ENCODE assay signal across 6 cellular contexts in genomic region chr20:63157431-63157830, GRCh38. TPM values are rescaled to one million over a fixed set of nuclear protein-coding genes. Genes with fewer than 3 reads are reported as not detected.
DNase-seq lines count a peak whose midpoint lies in the region; ATAC-seq and TF ChIP-seq lines count a peak whose summit lies in the region.
"Not testable (repeated sequence)": the region's sequence is repeated elsewhere in the genome, so short reads cannot be mapped to it uniquely, and the experiment has no call there.

No MANE protein-coding gene starts in this region.

- H4K5ac ChIP-seq in H9 (ENCODE audit: insufficient read length, low read depth, low read length), result not testable (repeated sequence)

- not testable (repeated sequence) for H3K4me1 ChIP-seq in H9 (ENCODE audit: insufficient read depth, low read length); right cardiac atrium (ENCODE audit: control insufficient read depth, insufficient read depth, low read length); right lobe of liver
- H3K4me1 ChIP-seq in psoas muscle, result peaks cover 12% of the 10 kb centered on the region

- not testable (repeated sequence) for H2BK120ac ChIP-seq in H9 (ENCODE audit: low read depth, low read length, poor library complexity, severe bottlenecking)

- not testable (repeated sequence) for H3K14ac ChIP-seq in H9 (ENCODE audit: insufficient read depth, low read length)

- not testable (repeated sequence) for H3K27me3 ChIP-seq in H9 (ENCODE audit: insufficient read depth, low read length); WERI-Rb-1 (ENCODE audit: insufficient read depth, low read depth, severe bottlenecking); right cardiac atrium (ENCODE audit: control insufficient read depth, insufficient read depth); right lobe of liver
- peaks cover 0 to 48% (median 15%) of the 10 kb centered on the region in 3 donors for H3K27me3 ChIP-seq in psoas muscle (ENCODE audit: insufficient read depth in 3 of 3, low read length in 2 of 3)

- not testable (repeated sequence) for H3K23me2 ChIP-seq in H9 (ENCODE audit: insufficient read length, low read depth, low read length, poor library complexity, severe bottlenecking)

- H2BK12ac ChIP-seq in H9 (ENCODE audit: insufficient read length, low read depth, low read length), result not testable (repeated sequence)

- H3K4me2 ChIP-seq in H9 (ENCODE audit: insufficient read depth, insufficient read length, low read length), result not testable (repeated sequence)

- no CpG with 5 or more reads among the region's 13 CpGs for WGBS in H9 (ENCODE audit: extremely low coverage, insufficient read length, low lambda C conversion rate)
- WGBS in right cardiac atrium, result 81% methylated on average over 13 of the region's 13 CpGs
- WGBS in right lobe of liver (ENCODE audit: insufficient coverage, low coverage, low lambda C conversion rate, missing lambda C conversion rate), result 68% methylated on average over 6 of the region's 13 CpGs
- 74 to 78% (median 77%) methylated on average over 13 of the region's 13 CpGs for WGBS in psoas muscle, 3 donors

- H3K56ac ChIP-seq in H9 (ENCODE audit: insufficient read length, low read depth, low read length), result not testable (repeated sequence)

- not testable (repeated sequence) for H3K27me3 Mint-ChIP-seq in H9 (ENCODE audit: low read depth); glutamatergic neuron (ENCODE audit: unreplicated experiment)

- not testable (repeated sequence) for H2AK5ac ChIP-seq in H9 (ENCODE audit: insufficient read length, low read length)

- intact Hi-C loops in right cardiac atrium (cut with DNase I); right lobe of liver (cut with DNase I); psoas muscle (cut with DNase I): not testable (repeated sequence)

- H2BK5ac ChIP-seq in H9 (ENCODE audit: insufficient read length, low read length), result not testable (repeated sequence)

- not testable (repeated sequence) for H3K4me1 Mint-ChIP-seq in H9; glutamatergic neuron (ENCODE audit: low read depth, unreplicated experiment)

- not testable (repeated sequence) for H2BK20ac ChIP-seq in H9 (ENCODE audit: low read depth, low read length, poor library complexity, severe bottlenecking)

- not testable (repeated sequence) for H2BK15ac ChIP-seq in H9 (ENCODE audit: low read depth, low read length)

- H4K8ac ChIP-seq in H9 (replicated peaks; ENCODE audit: insufficient read length, low read depth, low read length), result not testable (repeated sequence)

- not testable (repeated sequence) for H3K27ac Mint-ChIP-seq in H9; glutamatergic neuron (ENCODE audit: unreplicated experiment)

- H4K91ac ChIP-seq in H9 (ENCODE audit: insufficient read length, low read depth, low read length), result not testable (repeated sequence)

- not testable (repeated sequence) for H4K20me1 ChIP-seq in H9 (ENCODE audit: control insufficient read depth, insufficient read depth, insufficient read length)

- H3K4me3 ChIP-seq in WERI-Rb-1 (ENCODE audit: low read depth, low read length); right cardiac atrium (ENCODE audit: low read length); right lobe of liver; psoas muscle: not testable (repeated sequence)

- H3K36me3 Mint-ChIP-seq in H9 (ENCODE audit: insufficient read depth in 1 of 3, low read depth in 3 of 3); glutamatergic neuron (ENCODE audit: unreplicated experiment): not testable (repeated sequence)

- not testable (repeated sequence) for H3K36me3 ChIP-seq in WERI-Rb-1; right lobe of liver; psoas muscle (ENCODE audit: insufficient read depth in 1 of 2, low read depth in 1 of 2)

- not testable (repeated sequence) for H3K4ac ChIP-seq in H9 (ENCODE audit: low read depth, low read length)

- not testable (repeated sequence) for H2AFZ ChIP-seq in H9 (ENCODE audit: low read length)

- not testable (repeated sequence) for DNase-seq in H9, WERI-Rb-1
- DNase-seq in glutamatergic neuron, result peak; percentile 11
- DNase-seq in right cardiac atrium, result peak; percentile 1 to 29 (median 29)
- DNase-seq in right lobe of liver, result peak in 2 of 3 donors; percentile 6 to 15
- peak; percentile 3 to 34 for DNase-seq in psoas muscle

- H3T11ph ChIP-seq in H9 (ENCODE audit: low read length), result not testable (repeated sequence)

- not testable (repeated sequence) for H3K9me3 Mint-ChIP-seq in H9; glutamatergic neuron (ENCODE audit: unreplicated experiment)

- H3K79me2 ChIP-seq in H9 (ENCODE audit: insufficient read depth, low read length), result not testable (repeated sequence)

- not testable (repeated sequence) for H3K4me3 Mint-ChIP-seq in H9; glutamatergic neuron (ENCODE audit: unreplicated experiment)

- TF ChIP-seq POLR2A in right lobe of liver (IDR thresholded peaks at IDR 0.05), result not testable (repeated sequence)

- not testable (repeated sequence) for H3K79me1 ChIP-seq in H9 (ENCODE audit: insufficient read depth, low read depth, low read length, poor library complexity, severe bottlenecking)

- ATAC-seq in right cardiac atrium, right lobe of liver, psoas muscle: not testable (repeated sequence)

- H3K27ac ChIP-seq in H9 (ENCODE audit: insufficient read length, low read depth, low read length); WERI-Rb-1; right cardiac atrium (ENCODE audit: low read length); right lobe of liver; psoas muscle: not testable (repeated sequence)

- H3K9me3 ChIP-seq in H9 (ENCODE audit: control insufficient read depth, low read depth, low read length); WERI-Rb-1 (ENCODE audit: severe bottlenecking); right cardiac atrium (ENCODE audit: control insufficient read depth, low read length); right lobe of liver; psoas muscle: not testable (repeated sequence)

- not testable (repeated sequence) for H3K18ac ChIP-seq in H9 (ENCODE audit: insufficient read length, low read depth, low read length)

- H3K23ac ChIP-seq in H9 (ENCODE audit: insufficient read length, low read depth, low read length), result not testable (repeated sequence)

- peak; percentile 29; the same call in 2 of the 3 replicates for TF ChIP-seq CTCF in H9 (conservative IDR thresholded peaks at IDR 0.05)
- 0 out of 2 replicates have a peak, but pooled peaks have one; percentile 16 for TF ChIP-seq CTCF in WERI-Rb-1 (IDR thresholded peaks at IDR 0.05; ENCODE audit: low read depth, low read length)
- not testable (repeated sequence) for TF ChIP-seq CTCF in glutamatergic neuron (IDR thresholded peaks at IDR 0.05; ENCODE audit: partially characterized antibody, unreplicated experiment); right lobe of liver (IDR thresholded peaks at IDR 0.05); psoas muscle (IDR thresholded peaks at IDR 0.05)

- not testable (repeated sequence) for H3K9ac ChIP-seq in H9 (ENCODE audit: extremely low read depth, insufficient read length, low read length)

RNA-seq across cellular contexts. Expression of gene YTHDF1, which starts 58.5 kb away (rescaled TPM):
- 85.4 TPM in 2 replicates for total RNA-seq in H9 (2021)
- 43.3 TPM for total RNA-seq in glutamatergic neuron (ENCODE audit: unreplicated experiment)
- total RNA-seq in right cardiac atrium, result 10 to 100 TPM; 23.0 to 27.6 (median 25.2) TPM
- polyA plus RNA-seq in right cardiac atrium, result 15.3 TPM
- 10 to 100 TPM; 16.4 to 23.6 (median 21.1) TPM for total RNA-seq in right lobe of liver
- total RNA-seq in psoas muscle, result 10 to 100 TPM; 36.0 to 52.1 (median 48.0) TPM
- polyA plus RNA-seq in psoas muscle, result 10 to 100 TPM; 27.4 to 51.8 (median 28.9) TPM
